ENCODE assay signal across 23 cellular contexts in the genomic region with DNA sequence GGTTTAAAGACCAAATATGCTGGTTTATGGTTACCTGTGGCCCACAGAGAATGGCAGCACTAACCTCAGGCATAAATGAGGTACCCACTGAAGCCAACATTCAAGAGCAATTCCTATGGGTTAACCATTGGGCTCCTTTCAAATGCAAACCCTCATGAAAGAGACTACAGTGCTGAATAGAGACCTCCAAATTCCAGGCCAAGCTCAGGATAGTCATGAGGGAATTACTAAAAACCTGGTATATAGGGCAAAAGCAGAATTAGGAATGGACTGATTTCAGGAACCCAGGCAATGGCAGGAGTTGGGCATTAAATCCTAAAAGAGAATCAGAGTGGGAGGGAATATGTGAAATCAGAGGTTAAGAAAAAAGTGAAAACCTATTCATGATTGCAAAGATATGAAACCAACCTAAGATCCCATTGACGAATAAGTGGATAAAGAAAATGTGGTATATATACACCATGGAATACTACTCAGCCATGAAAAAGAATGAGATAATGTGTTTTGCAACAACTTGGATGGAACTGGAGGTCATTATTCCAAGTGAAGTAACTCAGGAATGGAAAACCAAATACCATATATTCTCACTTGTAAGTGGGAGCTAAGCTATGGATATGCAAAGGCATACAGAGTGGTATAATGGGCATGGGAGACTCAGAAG. TPM values are rescaled to one million over a fixed set of nuclear protein-coding genes. Genes with fewer than 3 reads are reported as not detected.
"Had no signal": no experiment of that assay in that cellular context is flagged by ENCODE, and none has a peak within 500 bp of the region (broad histone marks: within the 10 kb centered on the region; RNA-seq: fewer than 3 reads in every experiment).

No MANE protein-coding gene starts in this region.

- H3K36me3 Mint-ChIP-seq: stimulated activated effector memory CD8-positive, alpha-beta T cell treated with anti-CD3 and anti-CD28 coated beads, Interleukin-12 subunit alpha, Interleukin-12 subunit beta, amount 100 ng/mL, for 72 hours; type B pancreatic cell had no signal

- H3K4me3 Mint-ChIP-seq: naive thymus-derived CD8-positive, alpha-beta T cell; stimulated activated effector memory CD8-positive, alpha-beta T cell treated with anti-CD3 and anti-CD28 coated beads, Interleukin-12 subunit alpha, Interleukin-12 subunit beta, amount 100 ng/mL, for 72 hours; type B pancreatic cell had no signal

- DNase-seq: dorsolateral prefrontal cortex; effector CD8-positive, alpha-beta T cell; heart left ventricle; hippocampal formation; kidney glomerular epithelial cell; naive thymus-derived CD8-positive, alpha-beta T cell; psoas muscle; retina; right lobe of liver; stimulated activated CD4-positive, alpha-beta T cell treated with anti-CD3 and anti-CD28 coated beads, Interleukin-4, amount 100 ng/mL, for 1 hour; stimulated activated CD8-positive, alpha-beta memory T cell treated with anti-CD3 and anti-CD28 coated beads, Interleukin-4, amount 100 ng/mL, for 48 hours; stimulated activated naive CD8-positive, alpha-beta T cell treated with anti-CD3 and anti-CD28 coated beads, Interleukin-15, Interleukin-2, amounts not matched to agents 100 U/mL and 50 U/mL, for 24 hours; thyroid gland had no signal

- H3K27ac ChIP-seq: psoas muscle, right lobe of liver, suprapubic skin, thyroid gland had no signal

- H3K4me1 ChIP-seq: right lobe of liver had no signal

- H3K27me3 Mint-ChIP-seq: naive thymus-derived CD8-positive, alpha-beta T cell; type B pancreatic cell had no signal

- H3K27ac Mint-ChIP-seq: stimulated activated effector memory CD8-positive, alpha-beta T cell treated with anti-CD3 and anti-CD28 coated beads, Interleukin-12 subunit alpha, Interleukin-12 subunit beta, amount 100 ng/mL, for 72 hours; type B pancreatic cell had no signal

- H3K36me3 ChIP-seq: neutrophil, right lobe of liver, suprapubic skin, thyroid gland had no signal

- FAIRE-seq: frontal cortex, islet of Langerhans, urothelium cell line had no signal

- ATAC-seq: esophagus mucosa; naive thymus-derived CD8-positive, alpha-beta T cell; psoas muscle; right lobe of liver; stimulated activated effector memory CD8-positive, alpha-beta T cell treated with anti-CD3 and anti-CD28 coated beads, Interleukin-12 subunit alpha, Interleukin-12 subunit beta, amount 100 ng/mL, for 72 hours had no signal

- H3K9me3 ChIP-seq: neutrophil, psoas muscle, right lobe of liver, suprapubic skin, thyroid gland had no signal

- H3K4me3 ChIP-seq: dorsolateral prefrontal cortex, heart left ventricle, psoas muscle, right lobe of liver, suprapubic skin, thyroid gland had no signal

- H3K27me3 ChIP-seq: dorsolateral prefrontal cortex, heart left ventricle, neutrophil, right lobe of liver, suprapubic skin, thyroid gland had no signal

RNA-seq across cellular contexts. Expression of a gene that starts 51.6 kb away (rescaled TPM):
- total RNA-seq: mononuclear cell; naive thymus-derived CD8-positive, alpha-beta T cell had no signal
- polyA plus RNA-seq: naive thymus-derived CD8-positive, alpha-beta T cell; neural cell had no signal
